In the genomic region with DNA sequence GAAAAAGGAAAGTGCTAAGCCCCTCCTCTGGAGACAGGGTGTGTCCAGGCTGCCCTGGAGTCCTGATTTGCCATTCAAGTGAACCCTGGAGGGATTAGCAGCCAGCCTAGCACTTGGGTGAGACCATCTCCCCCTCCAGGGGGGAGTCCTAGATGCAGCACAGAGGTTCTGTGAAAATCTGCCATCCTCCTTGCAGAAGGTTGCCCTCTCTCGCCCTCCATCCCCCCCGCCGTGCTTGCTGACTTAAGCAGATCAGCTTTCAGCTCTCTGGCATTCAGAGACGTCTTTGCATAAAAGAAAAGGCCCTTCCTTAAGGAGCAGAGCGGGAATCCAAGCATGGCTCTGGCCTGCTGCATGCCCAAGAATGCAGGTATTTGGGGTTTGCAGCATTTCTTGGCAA, we compare ENCODE assay signal across 12 cellular contexts.
A peak's percentile ranks its signal among the peaks of the same experiment; 100 is the strongest.
DNase-seq lines count a peak whose midpoint lies in the region; FAIRE-seq and TF ChIP-seq lines count a peak whose summit lies in the region.
"Had no signal": no experiment of that assay in that cellular context is flagged by ENCODE, and none has a peak within 500 bp of the region (broad histone marks: within the 10 kb centered on the region; RNA-seq: fewer than 3 reads in every experiment).

No MANE protein-coding gene starts in this region.

- FAIRE-seq in GM12892 (lab: Jason Lieb, UNC), result no peak

- H3K9me3 ChIP-seq in NT2/D1 (ENCODE audit: insufficient read depth, low read length) (no peaks in the 10 kb centered on the region), iPS DF 6.9 (ENCODE audit: control insufficient read depth, insufficient read depth, low read length) (no peaks in the 10 kb centered on the region), breast epithelium (no peaks in the 10 kb centered on the region)
- H3K9me3 ChIP-seq: Peyer's patch had no signal

- peak overlapping the region; percentile 39 for H3K9ac ChIP-seq in NT2/D1 (ENCODE audit: insufficient read length, low read depth)

- peak overlapping the region; percentile 39 for H3K4me3 ChIP-seq in NT2/D1 (ENCODE audit: insufficient read length, low read depth)
- no peak overlapping the region for H3K4me3 ChIP-seq in iPS DF 6.9 (ENCODE audit: low read length)
- no peak overlapping the region for H3K4me3 ChIP-seq in skeletal muscle cell (ENCODE audit: low read depth, low read length)
- H3K4me3 ChIP-seq in breast epithelium, result no peak overlapping the region
- H3K4me3 ChIP-seq: Peyer's patch had no signal

- no peak for TF ChIP-seq CTCF in breast epithelium (IDR thresholded peaks at IDR 0.05)

- H3K27ac ChIP-seq in iPS DF 6.9 (ENCODE audit: low read length) (no peak overlapping the region), breast epithelium (no peak overlapping the region)
- H3K27ac ChIP-seq: epithelial cell of prostate had no signal

- no peak for TF ChIP-seq POLR2A in breast epithelium (IDR thresholded peaks at IDR 0.05)
- TF ChIP-seq POLR2A in GM12892 (IDR thresholded peaks at IDR 0.05; ENCODE audit: low read depth, low read length), result no peak

- no peaks in the 10 kb centered on the region for H3K27me3 ChIP-seq in NT2/D1 (ENCODE audit: insufficient read depth, insufficient read length)
- no peaks in the 10 kb centered on the region for H3K27me3 ChIP-seq in iPS DF 6.9 (ENCODE audit: control insufficient read depth, insufficient read depth, low read length)
- H3K27me3 ChIP-seq in breast epithelium, result peaks cover 0 to 45% of the 10 kb centered on the region in 2 donors
- H3K27me3 ChIP-seq: Peyer's patch had no signal

- no CpG with 5 or more reads among the region's 5 CpGs for WGBS in iPS DF 6.9 (ENCODE audit: insufficient coverage, insufficient read length)

- H3K36me3 ChIP-seq in NT2/D1 (ENCODE audit: insufficient read depth, insufficient read length, low read length) (no peaks in the 10 kb centered on the region), iPS DF 6.9 (ENCODE audit: control insufficient read depth, insufficient read depth, low read length) (no peaks in the 10 kb centered on the region), breast epithelium (no peaks in the 10 kb centered on the region)
- H3K36me3 ChIP-seq: Peyer's patch had no signal

- DNase-seq in NCI-H2107 (lab: John Stamatoyannopoulos, UW), result peak; percentile 12
- no peak for DNase-seq in NCI-H2107 treated with DMSO at 0.1 percent for 48 hours (lab: John Stamatoyannopoulos, UW; ENCODE audit: unreplicated experiment)
- DNase-seq in NT2/D1 (ENCODE audit: low read depth, low spot score), result peak; percentile 93
- DNase-seq in iPS DF 6.9 (ENCODE audit: low read depth, low spot score), result peak; percentile 47
- DNase-seq in skeletal muscle cell (ENCODE audit: low read depth), result peak; percentile 5
- DNase-seq in breast epithelium (ENCODE audit: low spot score in 2 of 2), result no peak
- no peak for DNase-seq in activated CD4-positive, alpha-beta T cell treated with anti-CD3 and anti-CD28 coated beads for 48 hours
- no peak for DNase-seq in GM12892 (ENCODE audit: insufficient read length)
- DNase-seq: activated naive CD8-positive, alpha-beta T cell treated with anti-CD3 and anti-CD28 coated beads, Interleukin-2, amount 10 ng/mL, durations not matched to agents 7 days and 5 days; stimulated activated naive CD8-positive, alpha-beta T cell treated with anti-CD3 and anti-CD28 coated beads, Interleukin-15, amount 100 ng/mL, for 72 hours had no signal

- intact Hi-C loops in breast epithelium (cut with DNase I; ENCODE audit: low total_unique reads), result no loop called here

- H3K4me1 ChIP-seq in NT2/D1 (ENCODE audit: insufficient read depth, insufficient read length) (no peaks in the 10 kb centered on the region), iPS DF 6.9 (ENCODE audit: control insufficient read depth, insufficient read depth, low read length) (peaks cover 4% of the 10 kb centered on the region; the same call in 1 of the 2 replicates), breast epithelium (no peaks in the 10 kb centered on the region)
- H3K4me1 ChIP-seq: Peyer's patch had no signal

Comparison
In these comparisons a context has a peak if more than half of its experiments do, and no peak if none do; other contexts are left out.
1. DNase-seq: peak in NCI-H2107 (single experiment), NT2/D1 (single experiment), iPS DF 6.9 (single experiment) and skeletal muscle cell (single experiment); none in NCI-H2107 treated with DMSO at 0.1 percent for 48 hours (single experiment), breast epithelium (0 of 2), activated CD4-positive, alpha-beta T cell treated with anti-CD3 and anti-CD28 coated beads for 48 hours (single experiment) and GM12892 (single experiment).